In the genomic region with DNA sequence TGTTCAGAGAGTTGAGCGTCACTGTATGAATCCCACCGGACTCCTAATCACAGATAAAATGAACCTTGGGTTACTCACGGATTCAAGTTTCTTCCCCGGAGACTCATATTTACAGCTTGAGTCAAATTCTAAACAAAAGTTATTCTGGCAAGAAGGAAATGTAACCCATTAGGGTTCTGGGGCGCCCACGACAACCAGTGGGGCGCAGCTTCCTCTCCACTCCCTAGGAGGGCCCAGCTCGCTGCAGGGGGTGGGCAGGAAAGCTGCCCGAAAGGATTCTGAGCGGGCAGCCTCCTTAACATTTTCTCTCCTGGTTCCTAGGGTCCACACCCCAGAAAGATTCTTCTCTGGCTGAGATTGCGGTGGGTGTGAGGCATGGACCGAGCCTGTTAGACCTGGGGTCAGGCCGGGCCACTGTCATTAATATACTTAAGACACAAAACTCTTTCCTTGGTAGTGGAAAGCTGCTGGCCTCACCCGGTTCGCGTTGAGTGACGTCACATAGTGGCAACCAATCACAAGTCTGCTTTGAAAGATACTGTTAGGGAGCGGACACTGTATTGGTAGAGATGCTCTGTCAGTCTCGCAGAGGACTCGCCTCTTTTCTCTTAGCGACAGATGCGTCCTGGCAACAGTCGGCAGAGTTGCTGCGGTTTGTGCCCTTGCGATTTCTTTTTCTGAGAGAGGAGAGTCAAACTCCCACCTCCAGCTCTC, we compare ENCODE assay signal across 8 cellular contexts. TPM values are rescaled to one million over a fixed set of nuclear protein-coding genes. Genes with fewer than 3 reads are reported as not detected.
A peak's percentile ranks its signal among the peaks of the same experiment; 100 is the strongest.
DNase-seq lines count a peak whose midpoint lies in the region; ATAC-seq, FAIRE-seq and TF ChIP-seq lines count a peak whose summit lies in the region.

No MANE protein-coding gene starts in this region.

- intact Hi-C loops in activated B cell treated with CpG ODN at 0.5 μM for 24 hours (cut with micrococcal nuclease) = loop anchor here (1.0 to 10.0 kb wide), 9 partner anchors 14 to 645 kb away; a partner anchor contains a TSS

- H3K36me3 Mint-ChIP-seq in activated B cell treated with CpG ODN at 0.5 μM for 24 hours (ENCODE audit: low read depth) = peaks cover 2% of the 10 kb centered on the region

- peak; percentile 98 for FAIRE-seq in islet of Langerhans (lab: Jason Lieb, UNC)

- H3K27ac Mint-ChIP-seq in activated B cell treated with CpG ODN at 0.5 μM for 24 hours = peak overlapping the region; percentile 83

- CTCF ChIA-PET in activated B cell treated with CpG ODN at 0.5 μM for 24 hours (lab: Charles Lee) = interaction anchor here (0.7 to 1.6 kb wide), 2 partner anchors 34 to 117 kb away, joined by 4 read pairs; no protein-coding TSS in a partner anchor

- no peaks in the 10 kb centered on the region for H3K9me3 Mint-ChIP-seq in activated B cell treated with CpG ODN at 0.5 μM for 24 hours

- H3K27me3 Mint-ChIP-seq in activated B cell treated with CpG ODN at 0.5 μM for 24 hours = peaks cover 10% of the 10 kb centered on the region

- ATAC-seq in GM18505 (IDR thresholded peaks at IDR 0.05; ENCODE audit: unreplicated experiment) (peak; percentile 100), HG02938 (IDR thresholded peaks at IDR 0.05; ENCODE audit: unreplicated experiment) (peak; percentile 100), activated B cell treated with CpG ODN at 0.5 μM for 24 hours (ENCODE audit: low read depth) (peak; percentile 98)

- H3K4me1 Mint-ChIP-seq in activated B cell treated with CpG ODN at 0.5 μM for 24 hours = peaks cover 27% of the 10 kb centered on the region

- POLR2A ChIA-PET in activated B cell treated with CpG ODN at 0.5 μM for 24 hours (lab: Charles Lee) = interaction anchor here (0.8 to 1.3 kb wide), 5 partner anchors 60 to 215 kb away, joined by 3 to 6 read pairs (median 4); a partner anchor contains a TSS

- TF ChIP-seq POLR2A in GM18505 (IDR thresholded peaks at IDR 0.05; ENCODE audit: borderline replicate concordance, extremely low read depth, insufficient read depth, insufficient read length) = no peak

- no peak for TF ChIP-seq CTCF in activated B cell treated with CpG ODN at 0.5 μM for 24 hours (IDR thresholded peaks at IDR 0.05)

- DNase-seq in NCI-H2081 treated with DMSO at 0.1 percent for 48 hours (lab: John Stamatoyannopoulos, UW) (peak; percentile 32), activated B cell treated with CpG ODN at 0.5 μM for 24 hours (peak; percentile 56), cerebellar cortex (ENCODE audit: low spot score) (peak; percentile 44), SHP77 treated with DMSO at 0.1 percent for 48 hours (lab: John Stamatoyannopoulos, UW) (no peak)
- DNase-seq in stimulated activated CD4-positive, alpha-beta T cell treated with anti-CD3 and anti-CD28 coated beads, Interleukin-12 subunit alpha, Interleukin-12 subunit beta, amount 100 ng/mL, for 48 hours (ENCODE audit: low read depth in 2 of 3, low spot score in 1 of 3) = peak; percentile 73 to 87 (median 79)

- H3K4me3 Mint-ChIP-seq in activated B cell treated with CpG ODN at 0.5 μM for 24 hours = peak overlapping the region; percentile 92

RNA-seq across cellular contexts. Expression of a gene that starts 13.6 kb away (rescaled TPM):
- 0.16 TPM in 1 of 2 replicates, not detected in the other for total RNA-seq in activated B cell treated with CpG ODN at 0.5 μM for 24 hours
